ENCODE assay signal across 12 cellular contexts in genomic region chrX:121160987-121161386, GRCh38.
DNase-seq lines count a peak whose midpoint lies in the region; ATAC-seq, FAIRE-seq and TF ChIP-seq lines count a peak whose summit lies in the region.
"Had no signal": no experiment of that assay in that cellular context is flagged by ENCODE, and none has a peak within 500 bp of the region (broad histone marks: within the 10 kb centered on the region; RNA-seq: fewer than 3 reads in every experiment).

No MANE protein-coding gene starts in this region.

- no peaks in the 10 kb centered on the region for H3K4me1 ChIP-seq in right lobe of liver

- H3K36me3 ChIP-seq in bronchial epithelial cell (ENCODE audit: control insufficient read depth, insufficient read depth, low read length) (no peaks in the 10 kb centered on the region), right lobe of liver (no peaks in the 10 kb centered on the region)

- intact Hi-C loops in right lobe of liver (cut with DNase I) = no loop called here

- no peak for FAIRE-seq in bronchial epithelial cell (lab: Jason Lieb, UNC)

- peak; percentile 1 for DNase-seq in bronchial epithelial cell (ENCODE audit: low read depth)
- no peak for DNase-seq in central memory CD4-positive, alpha-beta T cell
- no peak for DNase-seq in right lobe of liver
- no peak for DNase-seq in activated CD8-positive, alpha-beta memory T cell treated with anti-CD3 and anti-CD28 coated beads for 24 hours
- no peak for DNase-seq in stimulated activated CD4-positive, alpha-beta T cell treated with anti-CD3 and anti-CD28 coated beads, Interleukin-1b, Interleukin-23, amount 100 ng/mL, for 48 hours
- DNase-seq: activated gamma-delta T cell treated with Interleukin-2 at 50 U/mL for 16 hours, Kasumi-1, naive B cell had no signal

- H3K9me3 ChIP-seq in right lobe of liver = no peaks in the 10 kb centered on the region

- H3K27ac ChIP-seq in right lobe of liver = no peak overlapping the region

- TF ChIP-seq POLR2A in right lobe of liver (IDR thresholded peaks at IDR 0.05) = no peak

- no peaks in the 10 kb centered on the region for H3K27me3 ChIP-seq in bronchial epithelial cell (ENCODE audit: control insufficient read depth, insufficient read depth, low read length)
- no peaks in the 10 kb centered on the region for H3K27me3 ChIP-seq in right lobe of liver

- TF ChIP-seq CTCF in bronchial epithelial cell (IDR thresholded peaks at IDR 0.05; ENCODE audit: insufficient read depth, low read length, severe bottlenecking) (no peak), right lobe of liver (IDR thresholded peaks at IDR 0.05) (no peak)

- ATAC-seq in GM18858 (IDR thresholded peaks at IDR 0.05; ENCODE audit: unreplicated experiment) (peak; percentile 82), GM21390 (IDR thresholded peaks at IDR 0.05; ENCODE audit: unreplicated experiment) (peak; percentile 83), HG03175 (IDR thresholded peaks at IDR 0.05; ENCODE audit: unreplicated experiment) (peak; percentile 77), right lobe of liver (no peak)
- ATAC-seq: Right ventricle myocardium inferior had no signal

- no peak overlapping the region for H3K4me3 ChIP-seq in bronchial epithelial cell (ENCODE audit: low read depth, low read length)
- H3K4me3 ChIP-seq in right lobe of liver = no peak overlapping the region

- 36% methylated on average over 4 of the region's 4 CpGs for WGBS in right lobe of liver (ENCODE audit: insufficient coverage, low coverage, low lambda C conversion rate, missing lambda C conversion rate)

Comparison
In these comparisons a context has a peak if more than half of its experiments do, and no peak if none do; other contexts are left out.
1. ATAC-seq: peak in GM18858 (single experiment), GM21390 (single experiment) and HG03175 (single experiment); none in right lobe of liver (0 of 4).